Comparison of ENCODE assay signal across 6 cellular contexts in genomic region chr11:15046673-15047072, GRCh38. TPM values are rescaled to one million over a fixed set of nuclear protein-coding genes. Genes with fewer than 3 reads are reported as not detected.
"Had no signal": no experiment of that assay in that cellular context is flagged by ENCODE, and none has a peak within 500 bp of the region (broad histone marks: within the 10 kb centered on the region; RNA-seq: fewer than 3 reads in every experiment).

No MANE protein-coding gene starts in this region.

RNA-seq across cellular contexts. Expression of gene CALCB, which starts 26.7 kb away (rescaled TPM):
- total RNA-seq: ascending aorta, breast epithelium, cardiac muscle cell, cardiac septum, chondrocyte had no signal
- polyA plus RNA-seq: aorta had no signal
